Comparison of ENCODE assay signal across 15 cellular contexts in the genomic region with DNA sequence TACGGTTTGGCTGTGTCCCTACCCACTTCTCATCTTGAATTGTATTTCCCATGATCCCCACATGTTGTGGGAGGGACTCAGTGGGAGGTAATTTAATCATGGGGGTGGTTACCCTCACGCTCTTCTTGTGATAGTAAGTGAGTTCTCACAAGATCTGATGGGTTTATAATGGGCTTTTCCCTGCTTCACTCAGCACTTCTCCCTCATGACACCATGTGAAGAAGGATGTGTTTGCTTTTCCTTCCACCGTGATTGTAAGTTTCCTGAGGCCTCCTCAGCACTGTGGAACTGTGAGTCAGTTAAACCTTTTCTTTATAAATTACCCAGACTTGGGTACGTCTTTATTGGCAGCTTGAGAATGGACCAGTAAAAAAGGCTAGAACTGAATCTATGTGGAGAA.
DNase-seq lines count a peak whose midpoint lies in the region; ATAC-seq, FAIRE-seq and TF ChIP-seq lines count a peak whose summit lies in the region.
"Had no signal": no experiment of that assay in that cellular context is flagged by ENCODE, and none has a peak within 500 bp of the region (broad histone marks: within the 10 kb centered on the region; RNA-seq: fewer than 3 reads in every experiment).

No MANE protein-coding gene starts in this region.

- peaks cover 33% of the 10 kb centered on the region for H3K4me1 Mint-ChIP-seq in activated CD4-positive, alpha-beta T cell treated with anti-CD3 and anti-CD28 coated beads for 36 hours
- peaks cover 53% of the 10 kb centered on the region for H3K4me1 Mint-ChIP-seq in activated T-cell treated with anti-CD3 and anti-CD28 coated beads, Interleukin-2, amount 50 U/mL, for 72 hours (ENCODE audit: low read depth)
- H3K4me1 Mint-ChIP-seq in activated T-helper 1 cell treated with anti-CD3 and anti-CD28 coated beads, Interleukin-12 subunit alpha, Interleukin-12 subunit beta, Interleukin-2, Interleukin-4 antibody, amounts not matched to agents 30 ng/mL and 10 ng/mL and 1 ng/mL, durations not matched to agents 14 hours and 24 hours and 36 hours (ENCODE audit: low read depth) = peaks cover 11% of the 10 kb centered on the region
- H3K4me1 Mint-ChIP-seq: B cell had no signal

- TF ChIP-seq POLR2A in A549 (IDR thresholded peaks at IDR 0.05; ENCODE audit: low read length) = no peak

- TF ChIP-seq RAD21 in A549 (conservative IDR thresholded peaks at IDR 0.05 in 1 of 2, IDR thresholded peaks at IDR 0.05 in 1 of 2) = no peak

- peak; percentile 23 for FAIRE-seq in A549 (lab: Jason Lieb, UNC)

- H3K27ac Mint-ChIP-seq in activated CD4-positive, alpha-beta T cell treated with anti-CD3 and anti-CD28 coated beads for 36 hours = peak overlapping the region; percentile 93
- H3K27ac Mint-ChIP-seq in activated T-cell treated with anti-CD3 and anti-CD28 coated beads, Interleukin-2, amount 50 U/mL, for 72 hours = peak overlapping the region; percentile 92
- peak overlapping the region; percentile 36 for H3K27ac Mint-ChIP-seq in activated T-helper 1 cell treated with anti-CD3 and anti-CD28 coated beads, Interleukin-12 subunit alpha, Interleukin-12 subunit beta, Interleukin-2, Interleukin-4 antibody, amounts not matched to agents 30 ng/mL and 10 ng/mL and 1 ng/mL, durations not matched to agents 14 hours and 24 hours and 36 hours
- H3K27ac Mint-ChIP-seq: B cell; CD4-positive, alpha-beta T cell had no signal

- H3K27ac ChIP-seq in A549 = no peak overlapping the region
- H3K27ac ChIP-seq: GM23248 had no signal

- H3K4me3 ChIP-seq in A549 = no peak overlapping the region
- H3K4me3 ChIP-seq: GM23248 had no signal

- CTCF ChIA-PET in activated CD4-positive, alpha-beta T cell treated with anti-CD3 and anti-CD28 coated beads for 36 hours (lab: Charles Lee) = interaction anchor here (0.6 kb wide), 1 partner anchor 61 kb away, joined by 3 read pairs; no protein-coding TSS in a partner anchor
- CTCF ChIA-PET in A549 (lab: Yijun Ruan, JAX) = no interaction called here

- peak; percentile 19 for ATAC-seq in activated CD4-positive, alpha-beta T cell treated with anti-CD3 and anti-CD28 coated beads for 36 hours
- ATAC-seq in activated T-cell treated with anti-CD3 and anti-CD28 coated beads, Interleukin-2, amount 50 U/mL, for 72 hours (replicated peaks in 1 of 2) = peak in 1 of 2 donors; percentile 20
- no peak for ATAC-seq in A549
- ATAC-seq in HG03521 (IDR thresholded peaks at IDR 0.05; ENCODE audit: unreplicated experiment) = no peak
- ATAC-seq in GM19328 (IDR thresholded peaks at IDR 0.05; ENCODE audit: unreplicated experiment) = no peak

- H3K4me3 Mint-ChIP-seq in activated CD4-positive, alpha-beta T cell treated with anti-CD3 and anti-CD28 coated beads for 36 hours = peak overlapping the region; percentile 19
- H3K4me3 Mint-ChIP-seq in activated T-cell treated with anti-CD3 and anti-CD28 coated beads, Interleukin-2, amount 50 U/mL, for 72 hours = peak overlapping the region; percentile 37 to 44
- no peak overlapping the region for H3K4me3 Mint-ChIP-seq in activated T-helper 1 cell treated with anti-CD3 and anti-CD28 coated beads, Interleukin-12 subunit alpha, Interleukin-12 subunit beta, Interleukin-2, Interleukin-4 antibody, amounts not matched to agents 30 ng/mL and 10 ng/mL and 1 ng/mL, durations not matched to agents 14 hours and 24 hours and 36 hours
- H3K4me3 Mint-ChIP-seq: B cell; CD4-positive, alpha-beta T cell had no signal

- H3K36me3 Mint-ChIP-seq in activated CD4-positive, alpha-beta T cell treated with anti-CD3 and anti-CD28 coated beads for 36 hours (ENCODE audit: low read depth) = peaks cover 26% of the 10 kb centered on the region
- H3K36me3 Mint-ChIP-seq in activated T-cell treated with anti-CD3 and anti-CD28 coated beads, Interleukin-2, amount 50 U/mL, for 72 hours (ENCODE audit: insufficient read depth in 2 of 2) = peaks cover 27 to 40% of the 10 kb centered on the region in 2 donors
- peaks cover 10% of the 10 kb centered on the region for H3K36me3 Mint-ChIP-seq in activated T-helper 1 cell treated with anti-CD3 and anti-CD28 coated beads, Interleukin-12 subunit alpha, Interleukin-12 subunit beta, Interleukin-2, Interleukin-4 antibody, amounts not matched to agents 30 ng/mL and 10 ng/mL and 1 ng/mL, durations not matched to agents 14 hours and 24 hours and 36 hours (ENCODE audit: low read depth)

- H3K9me3 ChIP-seq in A549 = no peaks in the 10 kb centered on the region

- TF ChIP-seq CTCF in A549 (IDR thresholded peaks at IDR 0.05) = no peak

- TF ChIP-seq EP300 in A549 (IDR thresholded peaks at IDR 0.05) = no peak

- POLR2A ChIA-PET in activated CD4-positive, alpha-beta T cell treated with anti-CD3 and anti-CD28 coated beads for 36 hours (lab: Charles Lee) = no interaction called here
- POLR2A ChIA-PET in A549 (lab: Yijun Ruan, JAX) = no interaction called here

- H3K27me3 Mint-ChIP-seq in activated CD4-positive, alpha-beta T cell treated with anti-CD3 and anti-CD28 coated beads for 36 hours = peaks cover 4% of the 10 kb centered on the region
- H3K27me3 Mint-ChIP-seq in activated T-cell treated with anti-CD3 and anti-CD28 coated beads, Interleukin-2, amount 50 U/mL, for 72 hours (ENCODE audit: low read depth) = peaks cover 5% of the 10 kb centered on the region
- H3K27me3 Mint-ChIP-seq in activated T-helper 1 cell treated with anti-CD3 and anti-CD28 coated beads, Interleukin-12 subunit alpha, Interleukin-12 subunit beta, Interleukin-2, Interleukin-4 antibody, amounts not matched to agents 30 ng/mL and 10 ng/mL and 1 ng/mL, durations not matched to agents 14 hours and 24 hours and 36 hours (ENCODE audit: insufficient read depth) = no peaks in the 10 kb centered on the region
- H3K27me3 Mint-ChIP-seq: CD4-positive, alpha-beta T cell had no signal

- WGBS in A549 (ENCODE audit: missing lambda C conversion rate) = 40% methylated on average over 4 of the region's 4 CpGs

- no peak overlapping the region for H3K4me2 ChIP-seq in A549

- no peaks in the 10 kb centered on the region for H3K4me1 ChIP-seq in A549

- peaks cover 13% of the 10 kb centered on the region for H3K9me3 Mint-ChIP-seq in activated CD4-positive, alpha-beta T cell treated with anti-CD3 and anti-CD28 coated beads for 36 hours (ENCODE audit: low read depth)
- H3K9me3 Mint-ChIP-seq in activated T-cell treated with anti-CD3 and anti-CD28 coated beads, Interleukin-2, amount 50 U/mL, for 72 hours = peaks cover 16 to 20% of the 10 kb centered on the region in 2 donors
- peaks cover 20% of the 10 kb centered on the region for H3K9me3 Mint-ChIP-seq in activated T-helper 1 cell treated with anti-CD3 and anti-CD28 coated beads, Interleukin-12 subunit alpha, Interleukin-12 subunit beta, Interleukin-2, Interleukin-4 antibody, amounts not matched to agents 30 ng/mL and 10 ng/mL and 1 ng/mL, durations not matched to agents 14 hours and 24 hours and 36 hours
- H3K9me3 Mint-ChIP-seq: CD4-positive, alpha-beta T cell had no signal

- peak; percentile 11 for DNase-seq in activated CD4-positive, alpha-beta T cell treated with anti-CD3 and anti-CD28 coated beads for 36 hours
- DNase-seq in activated CD4-positive, alpha-beta T cell treated with anti-CD3 and anti-CD28 coated beads, Interleukin-2, amount 50 U/mL, for 1 hour = no peak
- peak in 1 of 2 donors; percentile 19 for DNase-seq in activated T-cell treated with anti-CD3 and anti-CD28 coated beads, Interleukin-2, amount 50 U/mL, for 72 hours
- DNase-seq in activated T-cell treated with anti-CD3 and anti-CD28 coated beads, Interleukin-2, amount 50 U/mL, for 48 hours = no peak
- no peak for DNase-seq in A549 (ENCODE audit: low read depth in 1 of 2, low spot score in 1 of 2)
- DNase-seq in activated T-helper 1 cell treated with anti-CD3 and anti-CD28 coated beads, Interleukin-12 subunit alpha, Interleukin-12 subunit beta, Interleukin-2, Interleukin-4 antibody, amounts not matched to agents 30 ng/mL and 10 ng/mL and 1 ng/mL, durations not matched to agents 14 hours and 24 hours and 36 hours (ENCODE audit: low spot score) = no peak
- DNase-seq: C1 segment of cervical spinal cord; Calu3; CD4-positive, alpha-beta T cell; DMS 273 treated with DMSO at 0.1 percent for 48 hours; GM23248; H7 had no signal

- intact Hi-C loops in activated CD4-positive, alpha-beta T cell treated with anti-CD3 and anti-CD28 coated beads for 36 hours (cut with DNase I, micrococcal nuclease) = loop anchor here (1.0 to 5.0 kb wide), 18 partner anchors 7 to 750 kb away; partner anchors contain the start of gene ID2 (in 1 of the 2)
- intact Hi-C loops in activated T-helper 1 cell treated with anti-CD3 and anti-CD28 coated beads, Interleukin-12 subunit alpha, Interleukin-12 subunit beta, Interleukin-2, Interleukin-4 antibody, amounts not matched to agents 30 ng/mL and 10 ng/mL and 1 ng/mL, durations not matched to agents 14 hours and 24 hours and 36 hours (cut with micrococcal nuclease) = loop anchor here (1.0 to 10.0 kb wide), 11 partner anchors 53 to 753 kb away; no protein-coding TSS in a partner anchor

TF ChIP-seq in A549, 52 proteins besides CTCF, POLR2A, EP300 and RAD21 (continues in another document):
- no peak for TF ChIP-seq RNF2 (IDR thresholded peaks at IDR 0.05; ENCODE audit: borderline replicate concordance, low read depth)
- no peak for TF ChIP-seq FOXS1 (CRISPR knock-in tag; IDR thresholded peaks at IDR 0.05)
- no peak for TF ChIP-seq HDAC2 (IDR thresholded peaks at IDR 0.05)
- no peak for TF ChIP-seq RFX5 (IDR thresholded peaks at IDR 0.05)
- TF ChIP-seq CHD4 (IDR thresholded peaks at IDR 0.05; ENCODE audit: borderline replicate concordance) = no peak
- no peak for TF ChIP-seq GATA3 (IDR thresholded peaks at IDR 0.05; ENCODE audit: borderline replicate concordance)
- TF ChIP-seq, protein P1, sequence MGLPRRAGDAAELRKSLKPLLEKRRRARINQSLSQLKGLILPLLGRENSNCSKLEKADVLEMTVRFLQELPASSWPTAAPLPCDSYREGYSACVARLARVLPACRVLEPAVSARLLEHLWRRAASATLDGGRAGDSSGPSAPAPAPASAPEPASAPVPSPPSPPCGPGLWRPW (IDR thresholded peaks at IDR 0.05) = no peak
- TF ChIP-seq HEYL (CRISPR knock-in tag; IDR thresholded peaks at IDR 0.05) = no peak
- TF ChIP-seq MAZ (IDR thresholded peaks at IDR 0.05; ENCODE audit: borderline replicate concordance, low read depth, low read length) = no peak
- TF ChIP-seq FOSB (CRISPR knock-in tag; IDR thresholded peaks at IDR 0.05) = no peak
- TF ChIP-seq ZFP36 (IDR thresholded peaks at IDR 0.05; ENCODE audit: borderline replicate concordance, partially characterized antibody) = no peak
- no peak for TF ChIP-seq KDM5A (IDR thresholded peaks at IDR 0.05)
- TF ChIP-seq EHF (CRISPR knock-in tag; IDR thresholded peaks at IDR 0.05) = no peak
- no peak for TF ChIP-seq NR3C1 (IDR thresholded peaks at IDR 0.05)
- no peak for TF ChIP-seq HOXA7 (CRISPR knock-in tag; IDR thresholded peaks at IDR 0.05)

Comparison
In these comparisons a context has a peak if more than half of its experiments do, and no peak if none do; other contexts are left out.
1. H3K27ac Mint-ChIP-seq: peak in every context shown above with its lines; median percentile 93 in activated CD4-positive, alpha-beta T cell treated with anti-CD3 and anti-CD28 coated beads for 36 hours; 92 in activated T-cell treated with anti-CD3 and anti-CD28 coated beads, Interleukin-2, amount 50 U/mL, for 72 hours; 36 in activated T-helper 1 cell treated with anti-CD3 and anti-CD28 coated beads, Interleukin-12 subunit alpha, Interleukin-12 subunit beta, Interleukin-2, Interleukin-4 antibody, amounts not matched to agents 30 ng/mL and 10 ng/mL and 1 ng/mL, durations not matched to agents 14 hours and 24 hours and 36 hours.